ENCODE assay signal across 8 cellular contexts in genomic region chr2:58046335-58046584, GRCh38. TPM values are rescaled to one million over a fixed set of nuclear protein-coding genes. Genes with fewer than 3 reads are reported as not detected.
DNase-seq lines count a peak whose midpoint lies in the region; ATAC-seq and TF ChIP-seq lines count a peak whose summit lies in the region.

No MANE protein-coding gene starts in this region.

- H3K9me3 ChIP-seq in MG63 (no peaks in the 10 kb centered on the region), neutrophil (no peaks in the 10 kb centered on the region)

- H3K27me3 ChIP-seq in MG63 (no peaks in the 10 kb centered on the region), neutrophil (no peaks in the 10 kb centered on the region)

- H3K4me1 ChIP-seq in neutrophil (ENCODE audit: control insufficient read depth in 1 of 2, insufficient read depth in 1 of 2, low read depth in 1 of 2, low read length in 1 of 2) = peaks cover 20 to 25% of the 10 kb centered on the region in 2 experiments

- TF ChIP-seq CTCF in epithelial cell of esophagus (IDR thresholded peaks at IDR 0.05; ENCODE audit: insufficient read depth, low read depth, low read length, missing control alignments) (no peak), neutrophil (IDR thresholded peaks at IDR 0.05) (no peak)

- H3K27ac ChIP-seq in neutrophil = peak overlapping the region; percentile 93

- ATAC-seq in GM18870 (IDR thresholded peaks at IDR 0.05; ENCODE audit: unreplicated experiment) (peak; percentile 29), SK-N-SH treated with all-trans-retinoic acid at 6 μM for 48 hours (no peak)

- DNase-seq in MG63 (no peak), epithelial cell of esophagus (ENCODE audit: low read depth) (no peak), foreskin melanocyte (no peak), dermis blood vessel endothelial cell (no peak), NCI-H69 (lab: John Stamatoyannopoulos, UW) (no peak)

- H3K36me3 ChIP-seq in MG63 (peaks cover 26% of the 10 kb centered on the region), neutrophil (peaks cover 4% of the 10 kb centered on the region)

- H3K4me3 ChIP-seq in MG63 = peak overlapping the region; percentile 85
- H3K4me3 ChIP-seq in epithelial cell of esophagus (ENCODE audit: low read length) = peak overlapping the region; percentile 78
- H3K4me3 ChIP-seq in neutrophil (ENCODE audit: low read depth in 1 of 2, low read length in 1 of 2) = peak overlapping the region; percentile 79 to 88

TF ChIP-seq in SK-N-SH treated with all-trans-retinoic acid at 6 μM for 48 hours, 23 proteins besides CTCF, POLR2A, EP300 and RAD21:
- no peak for TF ChIP-seq CREB5 (CRISPR knock-in tag; IDR thresholded peaks at IDR 0.05; ENCODE audit: low read depth)
- TF ChIP-seq CSRNP3 (CRISPR knock-in tag; IDR thresholded peaks at IDR 0.05) = no peak
- TF ChIP-seq ESRRG (CRISPR knock-in tag; IDR thresholded peaks at IDR 0.05) = no peak
- no peak for TF ChIP-seq ZNF8 (CRISPR knock-in tag; IDR thresholded peaks at IDR 0.05)
- no peak for TF ChIP-seq PATZ1 (CRISPR knock-in tag; IDR thresholded peaks at IDR 0.05; ENCODE audit: borderline replicate concordance)
- no peak for TF ChIP-seq ZFP30 (CRISPR knock-in tag; IDR thresholded peaks at IDR 0.05)
- TF ChIP-seq SNAI2 (CRISPR knock-in tag; IDR thresholded peaks at IDR 0.05) = no peak
- TF ChIP-seq ARNTL (CRISPR knock-in tag; IDR thresholded peaks at IDR 0.05; ENCODE audit: borderline replicate concordance, low read depth) = no peak
- no peak for TF ChIP-seq ISL1 (CRISPR knock-in tag; IDR thresholded peaks at IDR 0.05)
- TF ChIP-seq TOX (CRISPR knock-in tag; IDR thresholded peaks at IDR 0.05; ENCODE audit: borderline replicate concordance) = no peak
- TF ChIP-seq TSHZ2 (CRISPR knock-in tag; IDR thresholded peaks at IDR 0.05) = no peak
- no peak for TF ChIP-seq ZC3H10 (CRISPR knock-in tag; IDR thresholded peaks at IDR 0.05)
- TF ChIP-seq GLIS3 (CRISPR knock-in tag; IDR thresholded peaks at IDR 0.05) = no peak
- no peak for TF ChIP-seq BACH2 (CRISPR knock-in tag; IDR thresholded peaks at IDR 0.05; ENCODE audit: borderline replicate concordance)
TF ChIP-seq in SK-N-SH treated with all-trans-retinoic acid at 6 μM for 48 hours: peak in this region for 0.

RNA-seq across cellular contexts. Expression of gene VRK2, which starts 0.3 kb away (rescaled TPM):
- 24.9 and 45.4 TPM in 2 replicates for total RNA-seq in MG63 (2014; rRNA removed; shearing (Covaris generic); ENCODE audit: low replicate concordance)
- total RNA-seq in dermis blood vessel endothelial cell = 35.4 and 50.7 TPM in 2 replicates
